ENCODE assay signal across 8 cellular contexts in the genomic region with DNA sequence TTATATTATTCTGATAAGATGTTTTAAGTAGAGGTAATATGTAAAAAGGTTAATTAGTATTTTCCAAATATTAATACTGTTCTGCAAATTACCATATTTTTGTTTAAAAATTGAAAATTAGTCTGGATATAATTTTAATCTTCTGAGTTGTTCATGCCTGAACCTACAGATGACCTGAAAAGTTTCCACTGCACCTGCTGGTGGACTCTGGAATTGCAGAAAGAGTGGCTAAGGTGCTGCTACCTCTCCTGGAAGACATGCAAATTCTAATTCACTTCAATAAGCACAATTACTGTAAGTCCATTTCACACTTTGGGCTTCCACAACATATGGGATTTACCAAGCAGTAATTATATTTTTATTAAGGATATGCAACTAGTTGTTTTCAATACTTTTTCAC.
DNase-seq lines count a peak whose midpoint lies in the region; ATAC-seq and TF ChIP-seq lines count a peak whose summit lies in the region.

No MANE protein-coding gene starts in this region.

- no peaks in the 10 kb centered on the region for H3K9me3 Mint-ChIP-seq in activated naive CD4-positive, alpha-beta T cell treated with anti-CD3 and anti-CD28 coated beads, Interleukin-2, amount 10 ng/mL, durations not matched to agents 7 days and 5 days
- no peaks in the 10 kb centered on the region for H3K9me3 Mint-ChIP-seq in stimulated activated memory B cell treated with anti-CD40 and anti-IgM and Interleukin-4, amounts not matched to agents 10 μg/mL and 1 μg/mL and 100 μg/mL, for 72 hours

- H3K4me3 ChIP-seq in DOHH2 (ENCODE audit: low read length): no peak overlapping the region

- H3K36me3 Mint-ChIP-seq in activated naive CD4-positive, alpha-beta T cell treated with anti-CD3 and anti-CD28 coated beads, Interleukin-2, amount 10 ng/mL, durations not matched to agents 7 days and 5 days: no peaks in the 10 kb centered on the region
- H3K36me3 Mint-ChIP-seq in stimulated activated memory B cell treated with anti-CD40 and anti-IgM and Interleukin-4, amounts not matched to agents 10 μg/mL and 1 μg/mL and 100 μg/mL, for 72 hours: no peaks in the 10 kb centered on the region

- no peaks in the 10 kb centered on the region for H3K9me3 ChIP-seq in DOHH2 (ENCODE audit: control insufficient read depth, insufficient read depth, low read length)

- H3K4me1 Mint-ChIP-seq in activated naive CD4-positive, alpha-beta T cell treated with anti-CD3 and anti-CD28 coated beads, Interleukin-2, amount 10 ng/mL, durations not matched to agents 7 days and 5 days: peaks cover 8% of the 10 kb centered on the region
- no peaks in the 10 kb centered on the region for H3K4me1 Mint-ChIP-seq in stimulated activated memory B cell treated with anti-CD40 and anti-IgM and Interleukin-4, amounts not matched to agents 10 μg/mL and 1 μg/mL and 100 μg/mL, for 72 hours

- H3K36me3 ChIP-seq in DOHH2 (ENCODE audit: control insufficient read depth, low read length): no peaks in the 10 kb centered on the region

- DNase-seq in HEK293T (ENCODE audit: extremely low spot score) (peak; percentile 63), RPMI7951 (ENCODE audit: low read depth) (peak; percentile 13), kidney tubule cell (ENCODE audit: low spot score) (peak; percentile 41), cerebellum (ENCODE audit: low spot score) (no peak), T1000 (lab: John Stamatoyannopoulos, UW) (no peak)
- peak; percentile 80 for DNase-seq in activated naive CD4-positive, alpha-beta T cell treated with anti-CD3 and anti-CD28 coated beads, Interleukin-2, amount 10 ng/mL, durations not matched to agents 7 days and 5 days

- TF ChIP-seq CTCF in DOHH2 (IDR thresholded peaks at IDR 0.05; ENCODE audit: low read depth, low read length, poor library complexity, severe bottlenecking): peak; percentile 45

- H3K27ac Mint-ChIP-seq in activated naive CD4-positive, alpha-beta T cell treated with anti-CD3 and anti-CD28 coated beads, Interleukin-2, amount 10 ng/mL, durations not matched to agents 7 days and 5 days: no peak overlapping the region
- no peak overlapping the region for H3K27ac Mint-ChIP-seq in stimulated activated memory B cell treated with anti-CD40 and anti-IgM and Interleukin-4, amounts not matched to agents 10 μg/mL and 1 μg/mL and 100 μg/mL, for 72 hours

- no peaks in the 10 kb centered on the region for H3F3A ChIP-seq in DOHH2 (ENCODE audit: control insufficient read depth, insufficient read depth)

- no peak overlapping the region for H3K4me2 ChIP-seq in DOHH2 (ENCODE audit: low read length)

- no peak overlapping the region for H3K27ac ChIP-seq in DOHH2 (ENCODE audit: low read depth, low read length)

- no peaks in the 10 kb centered on the region for H3K4me1 ChIP-seq in DOHH2 (ENCODE audit: control insufficient read depth, low read length)

- H3K27me3 ChIP-seq in DOHH2 (ENCODE audit: control insufficient read depth, low read length): 0 out of 2 replicates have a peak, but pooled peaks cover 4% of the 10 kb centered on the region

- no peak overlapping the region for H3K4me3 Mint-ChIP-seq in activated naive CD4-positive, alpha-beta T cell treated with anti-CD3 and anti-CD28 coated beads, Interleukin-2, amount 10 ng/mL, durations not matched to agents 7 days and 5 days
- no peak overlapping the region for H3K4me3 Mint-ChIP-seq in stimulated activated memory B cell treated with anti-CD40 and anti-IgM and Interleukin-4, amounts not matched to agents 10 μg/mL and 1 μg/mL and 100 μg/mL, for 72 hours

- no peaks in the 10 kb centered on the region for H3K9me2 ChIP-seq in DOHH2 (replicated peaks; ENCODE audit: control insufficient read depth, low read length)

- POLR2A ChIA-PET in HEK293T (lab: Yijun Ruan, JAX): no interaction called here

- peak; percentile 51 for ATAC-seq in stimulated activated memory B cell treated with anti-CD40 and anti-IgM and Interleukin-4, amounts not matched to agents 10 μg/mL and 1 μg/mL and 100 μg/mL, for 72 hours

- H4K20me1 ChIP-seq in DOHH2 (ENCODE audit: control insufficient read depth, insufficient read depth, low read depth, low read length): no peaks in the 10 kb centered on the region

- peaks cover 35% of the 10 kb centered on the region for H3K27me3 Mint-ChIP-seq in activated naive CD4-positive, alpha-beta T cell treated with anti-CD3 and anti-CD28 coated beads, Interleukin-2, amount 10 ng/mL, durations not matched to agents 7 days and 5 days
- H3K27me3 Mint-ChIP-seq in stimulated activated memory B cell treated with anti-CD40 and anti-IgM and Interleukin-4, amounts not matched to agents 10 μg/mL and 1 μg/mL and 100 μg/mL, for 72 hours: peaks cover 32% of the 10 kb centered on the region

- CTCF ChIA-PET in HEK293T (lab: Yijun Ruan, JAX): no interaction called here
- CTCF ChIA-PET in activated naive CD4-positive, alpha-beta T cell treated with anti-CD3 and anti-CD28 coated beads, Interleukin-2, amount 10 ng/mL, durations not matched to agents 7 days and 5 days (lab: Charles Lee): interaction anchor here (0.8 to 0.9 kb wide), 2 partner anchors 55 to 68 kb away, joined by 3 read pairs; no protein-coding TSS in a partner anchor

- no peaks in the 10 kb centered on the region for H3K79me2 ChIP-seq in DOHH2 (ENCODE audit: control insufficient read depth, low read length)

TF ChIP-seq in HEK293T, 16 proteins besides CTCF, POLR2A, EP300 and RAD21:
- TF ChIP-seq TARDBP (IDR thresholded peaks at IDR 0.05) (no peak), FOXK2 (IDR thresholded peaks at IDR 0.05) (no peak), SUZ12 (IDR thresholded peaks at IDR 0.05) (no peak), FOXM1 (IDR thresholded peaks at IDR 0.05; ENCODE audit: borderline replicate concordance) (no peak), HDGF (IDR thresholded peaks at IDR 0.05; ENCODE audit: borderline replicate concordance) (no peak), ARNT (IDR thresholded peaks at IDR 0.05) (no peak), ZNF384 (IDR thresholded peaks at IDR 0.05) (no peak), SP1 (IDR thresholded peaks at IDR 0.05) (no peak), NFRKB (IDR thresholded peaks at IDR 0.05) (no peak), CTBP1 (IDR thresholded peaks at IDR 0.05; ENCODE audit: borderline replicate concordance) (no peak), LEF1 (IDR thresholded peaks at IDR 0.05; ENCODE audit: borderline replicate concordance) (no peak), L3MBTL2 (conservative IDR thresholded peaks at IDR 0.05) (no peak)
- TF ChIP-seq, protein P1, sequence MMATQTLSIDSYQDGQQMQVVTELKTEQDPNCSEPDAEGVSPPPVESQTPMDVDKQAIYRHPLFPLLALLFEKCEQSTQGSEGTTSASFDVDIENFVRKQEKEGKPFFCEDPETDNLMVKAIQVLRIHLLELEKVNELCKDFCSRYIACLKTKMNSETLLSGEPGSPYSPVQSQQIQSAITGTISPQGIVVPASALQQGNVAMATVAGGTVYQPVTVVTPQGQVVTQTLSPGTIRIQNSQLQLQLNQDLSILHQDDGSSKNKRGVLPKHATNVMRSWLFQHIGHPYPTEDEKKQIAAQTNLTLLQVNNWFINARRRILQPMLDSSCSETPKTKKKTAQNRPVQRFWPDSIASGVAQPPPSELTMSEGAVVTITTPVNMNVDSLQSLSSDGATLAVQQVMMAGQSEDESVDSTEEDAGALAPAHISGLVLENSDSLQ (IDR thresholded peaks at IDR 0.05): no peak

Comparison
In these comparisons a context has a peak if more than half of its experiments do, and no peak if none do; other contexts are left out.
1. DNase-seq: peak in HEK293T (single experiment), RPMI7951 (single experiment), activated naive CD4-positive, alpha-beta T cell treated with anti-CD3 and anti-CD28 coated beads, Interleukin-2, amount 10 ng/mL, durations not matched to agents 7 days and 5 days (single experiment) and kidney tubule cell (single experiment); none in cerebellum (single experiment) and T1000 (single experiment).